ENCODE assay signal across 24 cellular contexts in genomic region chr14:53409974-53410373, GRCh38.
DNase-seq lines count a peak whose midpoint lies in the region; ATAC-seq and TF ChIP-seq lines count a peak whose summit lies in the region.
"Had no signal": no experiment of that assay in that cellular context is flagged by ENCODE, and none has a peak within 500 bp of the region (broad histone marks: within the 10 kb centered on the region; RNA-seq: fewer than 3 reads in every experiment).

No MANE protein-coding gene starts in this region.

- peak; percentile 60 for DNase-seq in A172 (ENCODE audit: low spot score)
- DNase-seq in HCEC 1CT, result peak; percentile 41
- DNase-seq in astrocyte of the spinal cord (ENCODE audit: low read depth, low spot score), result peak; percentile 43
- peak; percentile 26 for DNase-seq in glomerular visceral epithelial cell (ENCODE audit: extremely low spot score)
- DNase-seq in midbrain (lab: John Stamatoyannopoulos, UW), result no peak
- DNase-seq in stimulated activated naive CD4-positive, alpha-beta T cell (lab: John Stamatoyannopoulos, UW), result no peak
- DNase-seq in NOMO-1 treated with DMSO at 0.1 percent for 48 hours (lab: John Stamatoyannopoulos, UW; ENCODE audit: unreplicated experiment), result no peak
- DNase-seq: activated CD8-positive, alpha-beta T cell treated with anti-CD3 and anti-CD28 coated beads, Interleukin-2, amount 10 ng/mL, durations not matched to agents 7 days and 5 days; activated naive CD4-positive, alpha-beta T cell treated with Interleukin-2 at 50 U/mL for 16 hours; activated T-cell treated with anti-CD3 and anti-CD28 coated beads, Interleukin-2, amount 50 U/mL, for 24 hours; amygdala; left cardiac atrium; MM.1S; NCI-H146; NCI-H2171 treated with DMSO at 0.1 percent for 48 hours; NCI-H526 treated with DMSO at 0.1 percent for 48 hours; OCI-M1; SIG-M5; small intestine; stimulated activated CD4-positive, alpha-beta T cell treated with anti-CD3 and anti-CD28 coated beads, Interleukin-4, amount 100 ng/mL, for 1 hour; uterus had no signal

- ATAC-seq in GM18909 (IDR thresholded peaks at IDR 0.05; ENCODE audit: poor library complexity, unreplicated experiment), result no peak
- ATAC-seq: A549; activated CD8-positive, alpha-beta T cell treated with anti-CD3 and anti-CD28 coated beads, Interleukin-2, amount 10 ng/mL, durations not matched to agents 7 days and 5 days; foreskin keratinocyte had no signal

- H3K4me3 ChIP-seq in astrocyte of the spinal cord (ENCODE audit: low read depth, low read length), result no peak overlapping the region
- H3K4me3 ChIP-seq: A549, uterus had no signal

- no peak for TF ChIP-seq CTCF in astrocyte of the spinal cord (IDR thresholded peaks at IDR 0.05; ENCODE audit: low read depth, low read length)

- in situ Hi-C loops in astrocyte of the spinal cord (cut with HindIII; ENCODE audit: low sequenced_read_pairs), result no loop called here

Comparison
In these comparisons a context has a peak if more than half of its experiments do, and no peak if none do; other contexts are left out.
1. DNase-seq: peak in A172 (single experiment), HCEC 1CT (single experiment), astrocyte of the spinal cord (single experiment) and glomerular visceral epithelial cell (single experiment); none in midbrain (single experiment), stimulated activated naive CD4-positive, alpha-beta T cell (0 of 6) and NOMO-1 treated with DMSO at 0.1 percent for 48 hours (single experiment).